Comparison of ENCODE assay signal across 8 cellular contexts in genomic region chr19:13881231-13881691, GRCh38. TPM values are rescaled to one million over a fixed set of nuclear protein-coding genes. Genes with fewer than 3 reads are reported as not detected.
DNase-seq lines count a peak whose midpoint lies in the region; ATAC-seq and TF ChIP-seq lines count a peak whose summit lies in the region.

No MANE protein-coding gene starts in this region.

- peak overlapping the region; percentile 11 for H3K9ac ChIP-seq in iPS-18a (ENCODE audit: low read length)

- H3K4me1 Mint-ChIP-seq in activated CD4-positive, alpha-beta T cell treated with anti-CD3 and anti-CD28 coated beads, Interleukin-2, amount 10 ng/mL, durations not matched to agents 24 days and 14 days = peaks cover 34% of the 10 kb centered on the region

- DNase-seq in activated CD4-positive, alpha-beta T cell treated with anti-CD3 and anti-CD28 coated beads, Interleukin-2, amount 10 ng/mL, durations not matched to agents 24 days and 14 days = peak; percentile 77
- DNase-seq in activated CD4-positive, alpha-beta T cell treated with anti-CD3 and anti-CD28 coated beads for 1 hour = no peak
- peak; percentile 69 for DNase-seq in UCSD-AML1 (lab: John Stamatoyannopoulos, UW; ENCODE audit: unreplicated experiment)
- DNase-seq in substantia nigra (lab: John Stamatoyannopoulos, UW) = peak in 2 of 49 donors; percentile 15 to 35
- DNase-seq in prostate gland (ENCODE audit: low spot score) = no peak

- H3K4me1 ChIP-seq in iPS-18a (ENCODE audit: control insufficient read depth, low read depth, low read length) (peaks cover 23% of the 10 kb centered on the region), prostate gland (replicated peaks) (peaks cover 2% of the 10 kb centered on the region)

- TF ChIP-seq POLR2A in prostate gland (IDR thresholded peaks at IDR 0.05) = no peak

- H3K36me3 ChIP-seq in iPS-18a (ENCODE audit: control insufficient read depth, low read depth, low read length) (no peaks in the 10 kb centered on the region), prostate gland (no peaks in the 10 kb centered on the region)

- no peaks in the 10 kb centered on the region for H3K9me3 Mint-ChIP-seq in activated CD4-positive, alpha-beta T cell treated with anti-CD3 and anti-CD28 coated beads, Interleukin-2, amount 10 ng/mL, durations not matched to agents 24 days and 14 days

- intact Hi-C loops in activated CD4-positive, alpha-beta T cell treated with anti-CD3 and anti-CD28 coated beads, Interleukin-2, amount 10 ng/mL, durations not matched to agents 24 days and 14 days (cut with micrococcal nuclease) = loop anchor here (2.0 to 10.0 kb wide), 4 partner anchors 26 to 594 kb away; partner anchors contain the start of genes ASF1B, BRME1, CC2D1A and PTGER1
- intact Hi-C loops in prostate gland (cut with DNase I) = loop anchor here (2.0 kb wide), 1 partner anchor 192 kb away; the partner anchor contains the start of gene MISP3

- TF ChIP-seq CTCF in prostate gland (IDR thresholded peaks at IDR 0.05) = no peak

- H3K27ac ChIP-seq in iPS-18a (ENCODE audit: low read length) (peak overlapping the region; percentile 42), substantia nigra (ENCODE audit: low read depth, low read length, poor library complexity, severe bottlenecking) (peak overlapping the region; percentile 80), prostate gland (peak overlapping the region in 1 of 2 donors; percentile 75)

- H3K4me3 ChIP-seq in iPS-18a (ENCODE audit: low read length) (peak overlapping the region; percentile 45), prostate gland (no peak overlapping the region)

- H3K4me3 Mint-ChIP-seq in activated CD4-positive, alpha-beta T cell treated with anti-CD3 and anti-CD28 coated beads, Interleukin-2, amount 10 ng/mL, durations not matched to agents 24 days and 14 days = peak overlapping the region; percentile 70

- ATAC-seq in HG03354 (IDR thresholded peaks at IDR 0.05; ENCODE audit: poor library complexity, severe bottlenecking, unreplicated experiment) (no peak), GM18861 (IDR thresholded peaks at IDR 0.05; ENCODE audit: unreplicated experiment) (no peak)

- H3K27me3 Mint-ChIP-seq in activated CD4-positive, alpha-beta T cell treated with anti-CD3 and anti-CD28 coated beads, Interleukin-2, amount 10 ng/mL, durations not matched to agents 24 days and 14 days = no peaks in the 10 kb centered on the region

- H3K9me3 ChIP-seq in iPS-18a (ENCODE audit: control insufficient read depth, low read depth, low read length) = no peaks in the 10 kb centered on the region
- H3K9me3 ChIP-seq in prostate gland = no peaks in the 10 kb centered on the region

- H3K27me3 ChIP-seq in iPS-18a (ENCODE audit: control insufficient read depth, insufficient read depth, low read length) (peaks cover 19% of the 10 kb centered on the region), prostate gland (replicated peaks; ENCODE audit: insufficient read depth) (no peaks in the 10 kb centered on the region)

- peak overlapping the region; percentile 89 for H3K27ac Mint-ChIP-seq in activated CD4-positive, alpha-beta T cell treated with anti-CD3 and anti-CD28 coated beads, Interleukin-2, amount 10 ng/mL, durations not matched to agents 24 days and 14 days

- H3K36me3 Mint-ChIP-seq in activated CD4-positive, alpha-beta T cell treated with anti-CD3 and anti-CD28 coated beads, Interleukin-2, amount 10 ng/mL, durations not matched to agents 24 days and 14 days (ENCODE audit: low read depth) = no peaks in the 10 kb centered on the region

- 41% methylated on average over 12 of the region's 12 CpGs for WGBS in prostate gland

RNA-seq across cellular contexts. Expression of gene NANOS3, which starts 4.3 kb away (rescaled TPM):
- 1.4 and 1.9 TPM in 2 replicates for total RNA-seq in activated CD4-positive, alpha-beta T cell treated with anti-CD3 and anti-CD28 coated beads, Interleukin-2, amount 10 ng/mL, durations not matched to agents 24 days and 14 days
- total RNA-seq in prostate gland = 1 to 10 TPM in 1 of 2 donors, not detected in 1; 1.5 TPM

RNA-seq across cellular contexts. Expression of gene BRME1, which starts 24.7 kb away (rescaled TPM):
- total RNA-seq in activated CD4-positive, alpha-beta T cell treated with anti-CD3 and anti-CD28 coated beads, Interleukin-2, amount 10 ng/mL, durations not matched to agents 24 days and 14 days = 16.2 and 18.6 TPM in 2 replicates
- 10 to 100 TPM in 1 of 2 donors, 1 to 10 TPM in 1; 2.0 to 12.6 TPM for total RNA-seq in prostate gland

RNA-seq across cellular contexts. Expression of gene CC2D1A, which starts 24.7 kb away (rescaled TPM):
- 38.5 and 39.4 TPM in 2 replicates for total RNA-seq in activated CD4-positive, alpha-beta T cell treated with anti-CD3 and anti-CD28 coated beads, Interleukin-2, amount 10 ng/mL, durations not matched to agents 24 days and 14 days
- 10 to 100 TPM; 40.9 to 64.8 TPM for total RNA-seq in prostate gland

RNA-seq across cellular contexts. Expression of gene PODNL1, which starts 57.0 kb away (rescaled TPM):
- total RNA-seq in activated CD4-positive, alpha-beta T cell treated with anti-CD3 and anti-CD28 coated beads, Interleukin-2, amount 10 ng/mL, durations not matched to agents 24 days and 14 days = not detected in 2 replicates
- 1 to 10 TPM in 1 of 2 donors, under 1 TPM in 1; 0.50 to 9.1 TPM for total RNA-seq in prostate gland

Comparison
In these comparisons a context has a peak if more than half of its experiments do, and no peak if none do; other contexts are left out.
1. DNase-seq: peak in activated CD4-positive, alpha-beta T cell treated with anti-CD3 and anti-CD28 coated beads, Interleukin-2, amount 10 ng/mL, durations not matched to agents 24 days and 14 days (single experiment) and UCSD-AML1 (single experiment); none in activated CD4-positive, alpha-beta T cell treated with anti-CD3 and anti-CD28 coated beads for 1 hour (single experiment) and prostate gland (single experiment).